In genomic region chr2:172597191-172597842, GRCh38 we compare ENCODE assay signal across 18 cellular contexts. TPM values are rescaled to one million over a fixed set of nuclear protein-coding genes. Genes with fewer than 3 reads are reported as not detected.
DNase-seq lines count a peak whose midpoint lies in the region; ATAC-seq and TF ChIP-seq lines count a peak whose summit lies in the region.
"Had no signal": no experiment of that assay in that cellular context is flagged by ENCODE, and none has a peak within 500 bp of the region (broad histone marks: within the 10 kb centered on the region; RNA-seq: fewer than 3 reads in every experiment).

No MANE protein-coding gene starts in this region.

- H3K9me3 ChIP-seq in right atrium auricular region, result no peaks in the 10 kb centered on the region
- no peaks in the 10 kb centered on the region for H3K9me3 ChIP-seq in adipocyte (ENCODE audit: control insufficient read depth, low read length)
- H3K9me3 ChIP-seq: Peyer's patch, SK-N-SH had no signal

- H3K4me3 ChIP-seq in right atrium auricular region, result no peak overlapping the region
- no peak overlapping the region for H3K4me3 ChIP-seq in adipocyte (ENCODE audit: low read length)
- H3K4me3 ChIP-seq in rectal smooth muscle tissue (ENCODE audit: low read length), result no peak overlapping the region
- H3K4me3 ChIP-seq: K562, Peyer's patch had no signal

- intact Hi-C loops in Right ventricle myocardium superior (cut with DNase I), result no loop called here

- H3K27me3 ChIP-seq in right atrium auricular region (no peaks in the 10 kb centered on the region), adipocyte (replicated peaks; ENCODE audit: control insufficient read depth, insufficient read depth, low read length) (no peaks in the 10 kb centered on the region), rectal smooth muscle tissue (ENCODE audit: control insufficient read depth, insufficient read depth, low read length) (no peaks in the 10 kb centered on the region)
- H3K27me3 ChIP-seq: Peyer's patch had no signal

- peak; percentile 62 for ATAC-seq in Right ventricle myocardium superior (ENCODE audit: poor library complexity)
- ATAC-seq in HG02870 (IDR thresholded peaks at IDR 0.05; ENCODE audit: unreplicated experiment), result peak; percentile 44
- ATAC-seq in GM21717 (IDR thresholded peaks at IDR 0.05; ENCODE audit: unreplicated experiment), result no peak
- no peak for ATAC-seq in HG03565 (IDR thresholded peaks at IDR 0.05; ENCODE audit: unreplicated experiment)
- ATAC-seq in GM21529 (IDR thresholded peaks at IDR 0.05; ENCODE audit: unreplicated experiment), result no peak
- ATAC-seq: K562 had no signal

- DNase-seq in Right ventricle myocardium superior (no peak), right atrium auricular region (ENCODE audit: low spot score) (no peak), adipocyte (ENCODE audit: low read depth) (peak; percentile 52)
- DNase-seq: C1 segment of cervical spinal cord, DMS79 treated with DMSO at 0.1 percent for 48 hours, HFFc6, NCI-H2081 treated with DMSO at 0.1 percent for 48 hours, NCI-H2227 treated with DMSO at 0.1 percent for 48 hours, NCI-H524, Peyer's patch, SHP77, SK-N-SH had no signal

- H3K27ac ChIP-seq in right atrium auricular region (no peak overlapping the region), rectal smooth muscle tissue (ENCODE audit: low read depth, low read length) (no peak overlapping the region)
- H3K27ac ChIP-seq: Peyer's patch had no signal

- no peak overlapping the region for H3K9ac ChIP-seq in adipocyte (ENCODE audit: low read length)
- peak overlapping the region; percentile 11 for H3K9ac ChIP-seq in rectal smooth muscle tissue (ENCODE audit: low read length)
- H3K9ac ChIP-seq: SK-N-SH had no signal

- H3K4me1 ChIP-seq in right atrium auricular region (peaks cover 0 to 8% of the 10 kb centered on the region in 2 donors), adipocyte (ENCODE audit: control insufficient read depth, insufficient read depth, low read length) (peaks cover 12% of the 10 kb centered on the region), rectal smooth muscle tissue (ENCODE audit: control insufficient read depth, insufficient read depth, low read length) (no peaks in the 10 kb centered on the region)
- H3K4me1 ChIP-seq: Peyer's patch had no signal

- H3K36me3 ChIP-seq in right atrium auricular region (no peaks in the 10 kb centered on the region), adipocyte (ENCODE audit: control insufficient read depth, insufficient read depth, low read length, severe bottlenecking) (peaks cover 69% of the 10 kb centered on the region), rectal smooth muscle tissue (ENCODE audit: control insufficient read depth, insufficient read depth, low read length) (peaks cover 7% of the 10 kb centered on the region)

- no peak for TF ChIP-seq CTCF in right atrium auricular region (IDR thresholded peaks at IDR 0.05)

RNA-seq across cellular contexts. Expression of gene PDK1, which starts 41.4 kb away (rescaled TPM):
- total RNA-seq in Right ventricle myocardium superior (38.3 TPM), right atrium auricular region (10 to 100 TPM; 26.6 to 33.0 TPM)

Comparison
In these comparisons a context has a peak if more than half of its experiments do, and no peak if none do; other contexts are left out.
1. ATAC-seq: peak in Right ventricle myocardium superior (single experiment) and HG02870 (single experiment); none in GM21717 (single experiment), HG03565 (single experiment) and GM21529 (single experiment).